In the genomic region with DNA sequence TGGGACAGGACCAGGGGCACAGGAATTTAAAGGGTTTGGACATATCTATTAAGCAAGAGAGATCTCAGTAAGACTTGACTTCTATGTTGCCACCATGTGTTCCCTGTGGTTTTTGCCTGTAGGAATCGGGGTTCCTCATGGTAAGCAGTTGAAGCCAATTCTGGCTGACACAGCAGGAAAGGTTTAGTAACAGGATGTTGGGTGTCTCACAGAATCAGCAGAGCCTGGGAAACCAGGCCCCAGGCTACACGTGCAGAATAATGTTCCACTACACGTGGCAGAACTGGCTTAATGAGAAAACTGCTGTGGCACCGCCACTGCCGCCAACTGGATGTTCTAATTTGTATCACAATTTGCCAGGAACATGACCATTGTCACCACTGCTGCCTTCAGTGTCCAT, we compare ENCODE assay signal across 13 cellular contexts.
DNase-seq lines count a peak whose midpoint lies in the region; ATAC-seq and TF ChIP-seq lines count a peak whose summit lies in the region.
"Had no signal": no experiment of that assay in that cellular context is flagged by ENCODE, and none has a peak within 500 bp of the region (broad histone marks: within the 10 kb centered on the region; RNA-seq: fewer than 3 reads in every experiment).

No MANE protein-coding gene starts in this region.

- peaks cover 26% of the 10 kb centered on the region for H3K4me1 Mint-ChIP-seq in endothelial cell (ENCODE audit: unreplicated experiment)
- H3K4me1 Mint-ChIP-seq in effector memory CD8-positive, alpha-beta T cell (ENCODE audit: low read depth in 2 of 2): no peaks in the 10 kb centered on the region

- TF ChIP-seq POLR2A in uterus (IDR thresholded peaks at IDR 0.05): no peak

- H2AFZ ChIP-seq in neuronal stem cell (ENCODE audit: low read length): no peak overlapping the region

- H4K20me1 ChIP-seq in BLaER1 treated with 17β-estradiol and CSF1 and Interleukin-3, amounts not matched to agents 10 nM and 100 nM: no peaks in the 10 kb centered on the region

- no peak overlapping the region for H3K23ac ChIP-seq in neuronal stem cell (ENCODE audit: low read depth, low read length, poor library complexity)

- H2BK5ac ChIP-seq in neuronal stem cell (ENCODE audit: low read length): no peak overlapping the region

- peak; percentile 4 for DNase-seq in RKO (ENCODE audit: low spot score)
- peak; percentile 75 for DNase-seq in fibroblast of villous mesenchyme (ENCODE audit: low read depth)
- DNase-seq in neuronal stem cell (ENCODE audit: low spot score): no peak
- DNase-seq in HK-2 (ENCODE audit: unreplicated experiment): no peak
- DNase-seq in uterus: no peak
- DNase-seq in endothelial cell (ENCODE audit: low spot score): no peak
- DNase-seq in effector memory CD8-positive, alpha-beta T cell: no peak
- DNase-seq: CD4-positive, CD25-positive, alpha-beta regulatory T cell; NCI-H2171 treated with DMSO at 0.1 percent for 48 hours had no signal

- no peak for TF ChIP-seq CTCF in fibroblast of villous mesenchyme (IDR thresholded peaks at IDR 0.05; ENCODE audit: insufficient read depth, low read depth, low read length)
- TF ChIP-seq CTCF in uterus (IDR thresholded peaks at IDR 0.05): no peak
- TF ChIP-seq CTCF in endothelial cell (IDR thresholded peaks at IDR 0.05; ENCODE audit: unreplicated experiment): no peak

- H3K27ac Mint-ChIP-seq in endothelial cell (ENCODE audit: unreplicated experiment): no peak overlapping the region
- no peak overlapping the region for H3K27ac Mint-ChIP-seq in effector memory CD8-positive, alpha-beta T cell
- H3K27ac Mint-ChIP-seq: activated naive CD4-positive, alpha-beta T cell treated with anti-CD3 and anti-CD28 coated beads, Interleukin-2, amount 50 U/mL, for 24 hours; stimulated activated naive CD8-positive, alpha-beta T cell treated with anti-CD3 and anti-CD28 coated beads, Interleukin-15, Interleukin-2, amounts not matched to agents 100 ng/mL and 50 ng/mL, for 24 hours had no signal

- H2BK15ac ChIP-seq in neuronal stem cell (ENCODE audit: low read length): no peak overlapping the region

- H3K36me3 ChIP-seq in BLaER1 treated with 17β-estradiol and CSF1 and Interleukin-3, amounts not matched to agents 10 nM and 100 nM: no peaks in the 10 kb centered on the region
- H3K36me3 ChIP-seq in neuronal stem cell (replicated peaks in 1 of 2; ENCODE audit: control insufficient read depth in 2 of 2, insufficient read depth in 2 of 2, low read length in 2 of 2): no peaks in the 10 kb centered on the region
- no peaks in the 10 kb centered on the region for H3K36me3 ChIP-seq in uterus

- H3K18ac ChIP-seq in neuronal stem cell (ENCODE audit: low read length): no peak overlapping the region

- no peak overlapping the region for H3K4ac ChIP-seq in neuronal stem cell (ENCODE audit: low read length)

- peak overlapping the region in 6 of 11 experiments; percentile 12 to 87 (median 64); a peak in 10 of 22 replicates for H3K4me2 ChIP-seq in BLaER1 treated with 17β-estradiol and CSF1 and Interleukin-3, amounts not matched to agents 10 nM and 100 nM
- H3K4me2 ChIP-seq in neuronal stem cell (ENCODE audit: insufficient read depth, low read length, poor library complexity, severe bottlenecking): no peak overlapping the region

- H3K79me1 ChIP-seq in neuronal stem cell (ENCODE audit: low read depth, low read length): no peaks in the 10 kb centered on the region

- intact Hi-C loops in uterus (cut with DNase I; ENCODE audit: low total_unique reads): no loop called here

- no peaks in the 10 kb centered on the region for H3K9me3 Mint-ChIP-seq in endothelial cell (ENCODE audit: unreplicated experiment)
- H3K9me3 Mint-ChIP-seq in effector memory CD8-positive, alpha-beta T cell: no peaks in the 10 kb centered on the region
- H3K9me3 Mint-ChIP-seq: activated naive CD4-positive, alpha-beta T cell treated with anti-CD3 and anti-CD28 coated beads, Interleukin-2, amount 50 U/mL, for 24 hours; CD4-positive, CD25-positive, alpha-beta regulatory T cell; stimulated activated naive CD8-positive, alpha-beta T cell treated with anti-CD3 and anti-CD28 coated beads, Interleukin-15, Interleukin-2, amounts not matched to agents 100 ng/mL and 50 ng/mL, for 24 hours had no signal

- no peak overlapping the region for H3K4me3 ChIP-seq in BLaER1 treated with 17β-estradiol and CSF1 and Interleukin-3, amounts not matched to agents 10 nM and 100 nM
- no peak overlapping the region for H3K4me3 ChIP-seq in fibroblast of villous mesenchyme (ENCODE audit: low read depth, low read length)
- H3K4me3 ChIP-seq in neuronal stem cell (ENCODE audit: low read length in 2 of 2): no peak overlapping the region
- no peak overlapping the region for H3K4me3 ChIP-seq in uterus
- H3K4me3 ChIP-seq: lung had no signal

- ATAC-seq in effector memory CD8-positive, alpha-beta T cell (replicated peaks): no peak

- H2BK120ac ChIP-seq in neuronal stem cell (ENCODE audit: low read depth, low read length): no peak overlapping the region

- H3K4me1 ChIP-seq in BLaER1 treated with 17β-estradiol and CSF1 and Interleukin-3, amounts not matched to agents 10 nM and 100 nM: peaks cover 0 to 86% (median 18%) of the 10 kb centered on the region in 10 experiments; a peak in 11 of 20 replicates
- H3K4me1 ChIP-seq in neuronal stem cell (ENCODE audit: control insufficient read depth in 2 of 2, insufficient read depth in 1 of 2, low read depth in 1 of 2, low read length in 2 of 2) (peaks cover 8 to 9% of the 10 kb centered on the region in 2 donors), uterus (no peaks in the 10 kb centered on the region)

- H3K9ac ChIP-seq in BLaER1 treated with 17β-estradiol and CSF1 and Interleukin-3, amounts not matched to agents 10 nM and 100 nM: 0 out of 22 replicates have a peak overlapping the region, but pooled peaks of 1 of the 11 experiments have one; percentile 16
- no peak overlapping the region for H3K9ac ChIP-seq in neuronal stem cell (ENCODE audit: low read depth, low read length, poor library complexity)

- no peak overlapping the region for H3K4me3 Mint-ChIP-seq in endothelial cell (ENCODE audit: unreplicated experiment)
- no peak overlapping the region for H3K4me3 Mint-ChIP-seq in effector memory CD8-positive, alpha-beta T cell
- H3K4me3 Mint-ChIP-seq: activated naive CD4-positive, alpha-beta T cell treated with anti-CD3 and anti-CD28 coated beads, Interleukin-2, amount 50 U/mL, for 24 hours; CD4-positive, CD25-positive, alpha-beta regulatory T cell; stimulated activated naive CD8-positive, alpha-beta T cell treated with anti-CD3 and anti-CD28 coated beads, Interleukin-15, Interleukin-2, amounts not matched to agents 100 ng/mL and 50 ng/mL, for 24 hours had no signal

- H3K27me3 ChIP-seq in BLaER1 treated with 17β-estradiol and CSF1 and Interleukin-3, amounts not matched to agents 10 nM and 100 nM: no peaks in the 10 kb centered on the region
- peaks cover 0 to 9% (median 0%) of the 10 kb centered on the region in 3 experiments for H3K27me3 ChIP-seq in neuronal stem cell (ENCODE audit: control insufficient read depth in 3 of 3, insufficient read depth in 3 of 3, low read depth in 1 of 3, low read length in 3 of 3)
- no peaks in the 10 kb centered on the region for H3K27me3 ChIP-seq in uterus

- no peaks in the 10 kb centered on the region for H3K36me3 Mint-ChIP-seq in endothelial cell (ENCODE audit: low read depth, unreplicated experiment)
- H3K36me3 Mint-ChIP-seq in effector memory CD8-positive, alpha-beta T cell (ENCODE audit: insufficient read depth): no peaks in the 10 kb centered on the region
- H3K36me3 Mint-ChIP-seq: activated naive CD4-positive, alpha-beta T cell treated with anti-CD3 and anti-CD28 coated beads, Interleukin-2, amount 50 U/mL, for 24 hours; CD4-positive, CD25-positive, alpha-beta regulatory T cell had no signal

- H2BK12ac ChIP-seq in neuronal stem cell (ENCODE audit: low read length): peak overlapping the region; percentile 0

- H3K9me3 ChIP-seq in BLaER1 treated with 17β-estradiol and CSF1 and Interleukin-3, amounts not matched to agents 10 nM and 100 nM (replicated peaks in 1 of 11): 0 out of 22 replicates have a peak, but pooled peaks cover 0 to 3% (median 0%) of the 10 kb centered on the region in 11 experiments
- H3K9me3 ChIP-seq in neuronal stem cell (replicated peaks in 1 of 2; ENCODE audit: control insufficient read depth in 2 of 2, insufficient read depth in 1 of 2, low read depth in 1 of 2, low read length in 2 of 2) (no peaks in the 10 kb centered on the region), uterus (no peaks in the 10 kb centered on the region)

- H3K14ac ChIP-seq in neuronal stem cell (ENCODE audit: low read length): no peak overlapping the region

- peaks cover 5% of the 10 kb centered on the region for H3K27me3 Mint-ChIP-seq in endothelial cell (ENCODE audit: unreplicated experiment)
- H3K27me3 Mint-ChIP-seq in effector memory CD8-positive, alpha-beta T cell: peaks cover 41 to 79% of the 10 kb centered on the region in 2 donors

- H4K91ac ChIP-seq in neuronal stem cell (ENCODE audit: low read depth, low read length, poor library complexity): no peak overlapping the region

- H4K8ac ChIP-seq in neuronal stem cell (ENCODE audit: low read depth, low read length): no peak overlapping the region

- H3K27ac ChIP-seq in BLaER1 treated with 17β-estradiol and CSF1 and Interleukin-3, amounts not matched to agents 10 nM and 100 nM: peak overlapping the region in 5 of 11 experiments; percentile 40 to 73 (median 66); a peak in 9 of 22 replicates
- no peak overlapping the region for H3K27ac ChIP-seq in neuronal stem cell (replicated peaks; ENCODE audit: low read length)
- no peak overlapping the region for H3K27ac ChIP-seq in uterus

- H2AK5ac ChIP-seq in neuronal stem cell (ENCODE audit: low read depth, low read length): no peak overlapping the region

- WGBS in neuronal stem cell (ENCODE audit: extremely low coverage in 2 of 2, insufficient read length in 2 of 2, insufficient replicate concordance in 1 of 2), 2 donors: no CpG with 5 or more reads among the region's 5 CpGs

Comparison
In these comparisons a context has a peak if more than half of its experiments do, and no peak if none do; other contexts are left out.
1. DNase-seq: peak in RKO (single experiment) and fibroblast of villous mesenchyme (single experiment); none in neuronal stem cell (single experiment), HK-2 (single experiment), uterus (0 of 2), endothelial cell (single experiment) and effector memory CD8-positive, alpha-beta T cell (0 of 3).